In the genomic region with DNA sequence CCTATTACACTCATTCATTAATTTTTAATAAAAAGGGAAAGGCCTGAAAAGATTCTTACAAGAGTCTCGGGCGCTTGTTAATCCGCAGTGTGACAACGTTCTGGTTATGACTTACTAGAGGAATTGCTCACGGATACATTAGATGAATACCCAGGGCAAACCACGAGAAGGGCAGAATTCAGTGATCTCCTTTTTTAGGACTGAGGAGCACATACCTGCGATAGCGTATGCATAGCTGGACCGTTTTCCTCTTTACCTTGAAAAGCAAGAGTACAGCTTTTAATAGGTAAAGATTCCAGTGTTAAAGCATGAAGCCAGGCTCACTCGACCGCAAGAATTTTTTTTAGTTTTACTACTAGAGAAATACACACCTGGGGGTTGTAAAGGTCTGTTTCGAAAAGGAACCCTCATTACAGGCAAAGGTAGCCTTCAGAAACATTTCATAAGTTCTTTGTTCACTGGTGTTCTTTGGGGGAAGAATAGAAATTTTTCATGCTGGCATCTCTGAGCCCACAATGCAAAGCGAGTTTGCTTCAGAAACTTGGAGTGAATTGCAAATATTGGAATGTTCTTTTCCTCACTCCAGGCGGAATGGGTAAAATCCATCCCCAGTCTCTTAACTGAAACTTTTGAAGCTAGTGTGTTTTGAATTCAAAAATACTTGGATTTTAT, we compare ENCODE assay signal across 8 cellular contexts. TPM values are rescaled to one million over a fixed set of nuclear protein-coding genes. Genes with fewer than 3 reads are reported as not detected.
DNase-seq lines count a peak whose midpoint lies in the region; ATAC-seq and TF ChIP-seq lines count a peak whose summit lies in the region.

No MANE protein-coding gene starts in this region.

- peaks cover 36% of the 10 kb centered on the region for H3K36me3 ChIP-seq in SJSA1
- H3K36me3 ChIP-seq in parathyroid adenoma (ENCODE audit: control insufficient read depth, insufficient read depth, low read length) = no peaks in the 10 kb centered on the region

- H3K4me1 ChIP-seq in SJSA1 (replicated peaks) = peaks cover 17% of the 10 kb centered on the region
- peaks cover 3% of the 10 kb centered on the region for H3K4me1 ChIP-seq in parathyroid adenoma

- H3K27me3 ChIP-seq in SJSA1 (replicated peaks) (no peaks in the 10 kb centered on the region), parathyroid adenoma (ENCODE audit: control insufficient read depth, insufficient read depth, low read length) (no peaks in the 10 kb centered on the region)

- H3K4me3 ChIP-seq in HFF-Myc (replicated peaks; ENCODE audit: low read depth, low read length) (peak overlapping the region; percentile 90), SJSA1 (peak overlapping the region; percentile 97), parathyroid adenoma (ENCODE audit: low read depth, low read length) (peak overlapping the region; percentile 99)

- DNase-seq in NCI-H1092 treated with DMSO at 0.1 percent for 48 hours (lab: John Stamatoyannopoulos, UW) (peak; percentile 48), NCI-H1092 (lab: John Stamatoyannopoulos, UW) (no peak), HFF-Myc (ENCODE audit: extremely low read depth, low read depth) (no peak), SJSA1 (ENCODE audit: low read depth in 1 of 2, low spot score in 2 of 2) (no peak), SW480 (ENCODE audit: low spot score) (no peak)
- DNase-seq in activated effector memory CD4-positive, alpha-beta T cell treated with Interleukin-2 at 50 U/mL for 16 hours = no peak

- H3K79me2 ChIP-seq in parathyroid adenoma = peaks cover 27% of the 10 kb centered on the region

- H3K9me3 ChIP-seq in SJSA1 (replicated peaks) (no peaks in the 10 kb centered on the region), parathyroid adenoma (ENCODE audit: control insufficient read depth, low read length) (no peaks in the 10 kb centered on the region)

- peak overlapping the region; percentile 86 for H3K4me2 ChIP-seq in parathyroid adenoma (ENCODE audit: low read length)

- peak overlapping the region; percentile 95 for H3K9ac ChIP-seq in parathyroid adenoma

- peak overlapping the region; percentile 100 for H2AFZ ChIP-seq in parathyroid adenoma

- TF ChIP-seq CTCF in HFF-Myc (IDR thresholded peaks at IDR 0.05; ENCODE audit: low read depth, low read length, missing control alignments) = no peak
- no peak for TF ChIP-seq CTCF in parathyroid adenoma (IDR thresholded peaks at IDR 0.05)

- H3K27ac ChIP-seq in SJSA1 (peak overlapping the region; percentile 99), parathyroid adenoma (peak overlapping the region; percentile 99)

- ATAC-seq in esophagus mucosa = peak; percentile 2

RNA-seq across cellular contexts. Expression of a gene that starts 0.9 kb away (rescaled TPM):
- 20.4 and 74.8 TPM in 2 replicates for total RNA-seq in SJSA1 (2014; rRNA removed; shearing (Covaris generic))
- total RNA-seq in esophagus mucosa = 58.4 TPM

RNA-seq across cellular contexts. Expression of a gene that starts 25.4 kb away (rescaled TPM):
- total RNA-seq in SJSA1 (2014; rRNA removed; shearing (Covaris generic)) = 25.0 and 32.6 TPM in 2 replicates
- 11.0 TPM for total RNA-seq in esophagus mucosa

RNA-seq across cellular contexts. Expression of a gene that starts 25.5 kb away (rescaled TPM):
- 21.2 and 23.7 TPM in 2 replicates for total RNA-seq in SJSA1 (2014; rRNA removed; shearing (Covaris generic))
- total RNA-seq in esophagus mucosa = 8.7 TPM
